ENCODE assay signal across 13 cellular contexts in the genomic region with DNA sequence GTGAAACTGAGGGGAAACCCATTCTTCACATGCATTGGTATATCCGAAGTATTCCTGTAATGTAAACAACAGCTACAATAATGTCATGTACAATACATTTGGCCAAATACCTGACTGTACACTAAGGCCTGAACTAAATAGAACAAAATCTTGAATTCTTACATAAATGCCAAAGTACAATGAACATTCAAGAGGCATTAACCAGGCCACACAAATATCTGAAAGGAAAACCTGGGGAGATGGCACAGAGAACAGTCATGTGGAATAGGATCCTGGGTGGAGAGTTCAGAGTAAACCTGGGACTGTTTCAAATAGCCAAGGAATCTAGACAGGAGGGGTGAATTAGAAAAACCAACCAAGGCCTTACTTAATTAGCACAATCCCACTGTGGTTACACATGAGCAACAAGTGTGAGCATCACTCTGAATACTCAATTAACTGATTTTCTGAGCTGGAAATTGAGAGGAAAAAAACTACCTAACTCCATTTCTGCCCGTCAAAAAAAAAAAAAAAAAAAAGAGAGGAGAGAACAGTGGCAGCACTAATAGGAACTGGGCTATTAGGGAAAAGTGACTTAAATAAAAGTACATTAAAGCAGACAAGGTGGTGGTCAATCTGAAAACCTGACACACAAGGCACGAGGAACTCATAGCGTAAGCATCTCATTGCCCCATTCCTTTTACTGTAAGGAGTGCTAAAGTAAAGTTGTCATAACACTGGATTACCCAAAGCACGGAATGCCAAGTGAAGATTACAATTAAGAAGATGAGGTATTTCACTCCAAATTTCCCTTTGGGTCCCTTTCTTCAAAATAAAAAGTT. TPM values are rescaled to one million over a fixed set of nuclear protein-coding genes. Genes with fewer than 3 reads are reported as not detected.
DNase-seq lines count a peak whose midpoint lies in the region; ATAC-seq and TF ChIP-seq lines count a peak whose summit lies in the region.
"Had no signal": no experiment of that assay in that cellular context is flagged by ENCODE, and none has a peak within 500 bp of the region (broad histone marks: within the 10 kb centered on the region; RNA-seq: fewer than 3 reads in every experiment).

No MANE protein-coding gene starts in this region.

- H3K27me3 Mint-ChIP-seq in CD4-positive, CD25-positive, alpha-beta regulatory T cell: no peaks in the 10 kb centered on the region
- H3K27me3 Mint-ChIP-seq in osteocyte (ENCODE audit: unreplicated experiment): no peaks in the 10 kb centered on the region

- peak overlapping the region; percentile 70 to 97 (median 97) for H3K27ac Mint-ChIP-seq in CD4-positive, CD25-positive, alpha-beta regulatory T cell
- peak overlapping the region; percentile 58 for H3K27ac Mint-ChIP-seq in osteocyte (ENCODE audit: unreplicated experiment)

- POLR2A ChIA-PET in PC-9 (lab: Charles Lee; ENCODE audit: unreplicated experiment): interaction anchor here (0.6 kb wide), 1 partner anchor 550 kb away, joined by 9 read pairs; a partner anchor contains a TSS

- H2AFZ ChIP-seq in PC-9: no peak overlapping the region

- ATAC-seq in CD4-positive, CD25-positive, alpha-beta regulatory T cell (ENCODE audit: low read depth in 2 of 2): no peak
- no peak for ATAC-seq in HG03097 (IDR thresholded peaks at IDR 0.05; ENCODE audit: low FRiP score, unreplicated experiment)
- ATAC-seq: HCT116 had no signal

- no peak overlapping the region for H3K9ac ChIP-seq in endocrine pancreas (ENCODE audit: control insufficient read depth, insufficient read depth, low read length)

- H3K4me3 ChIP-seq in CD4-positive, CD25-positive, alpha-beta regulatory T cell (ENCODE audit: low read depth, low read length): peak overlapping the region; percentile 67
- H3K4me3 ChIP-seq in PC-9 (no peak overlapping the region), endocrine pancreas (ENCODE audit: control insufficient read depth, insufficient read depth, low read length) (peak overlapping the region; percentile 23)

- peaks cover 100% of the 10 kb centered on the region for H3K79me2 ChIP-seq in PC-9 (ENCODE audit: low read depth)

- H3K9me2 ChIP-seq in PC-9 (ENCODE audit: insufficient read depth): no peaks in the 10 kb centered on the region

- peaks cover 25 to 86% (median 69%) of the 10 kb centered on the region in 4 donors for H3K4me1 Mint-ChIP-seq in CD4-positive, CD25-positive, alpha-beta regulatory T cell
- peaks cover 70% of the 10 kb centered on the region for H3K4me1 Mint-ChIP-seq in osteocyte (ENCODE audit: unreplicated experiment)

- no peaks in the 10 kb centered on the region for H3K9me3 Mint-ChIP-seq in CD4-positive, CD25-positive, alpha-beta regulatory T cell
- no peaks in the 10 kb centered on the region for H3K9me3 Mint-ChIP-seq in osteocyte (ENCODE audit: unreplicated experiment)

- DNase-seq in CD4-positive, CD25-positive, alpha-beta regulatory T cell: no peak
- DNase-seq in PC-9: no peak
- no peak for DNase-seq in osteocyte (ENCODE audit: extremely low spot score, unreplicated experiment)
- no peak for DNase-seq in GM19240 (ENCODE audit: insufficient read length, low spot score)
- DNase-seq in HK-2 (ENCODE audit: unreplicated experiment): no peak
- DNase-seq in DMS153 treated with DMSO at 0.1 percent for 48 hours (lab: John Stamatoyannopoulos, UW; ENCODE audit: unreplicated experiment): no peak
- DNase-seq: activated CD8-positive, alpha-beta memory T cell treated with anti-CD3 and anti-CD28 coated beads, Interleukin-2, amount 50 U/mL, for 4 hours; DMS79; NCI-H187; SHP77 had no signal

- peaks cover 32% of the 10 kb centered on the region for H3K36me3 Mint-ChIP-seq in CD4-positive, CD25-positive, alpha-beta regulatory T cell
- peaks cover 36% of the 10 kb centered on the region for H3K36me3 Mint-ChIP-seq in osteocyte (ENCODE audit: unreplicated experiment)

- no TSS peak for BruUV-seq in PC-9 (replicated peaks; lab: Mats Ljungman, UMichigan)

- no peak overlapping the region for H3K4me2 ChIP-seq in PC-9

- intact Hi-C loops in PC-9 (cut with micrococcal nuclease; ENCODE audit: unreplicated experiment): no loop called here

- peak overlapping the region; percentile 4 to 65 (median 38) for H3K4me3 Mint-ChIP-seq in CD4-positive, CD25-positive, alpha-beta regulatory T cell
- H3K4me3 Mint-ChIP-seq in osteocyte (ENCODE audit: unreplicated experiment): no peak overlapping the region

- TF ChIP-seq CTCF in PC-9 (conservative IDR thresholded peaks at IDR 0.05) (no peak), osteocyte (IDR thresholded peaks at IDR 0.05) (no peak)

- H3F3A ChIP-seq in PC-9 (ENCODE audit: insufficient read depth, low read depth): peaks cover 32% of the 10 kb centered on the region; the same call in 1 of the 2 replicates

- peaks cover 39% of the 10 kb centered on the region for H3K36me3 ChIP-seq in CD4-positive, CD25-positive, alpha-beta regulatory T cell (ENCODE audit: control insufficient read depth, insufficient read depth, low read length)
- peaks cover 38% of the 10 kb centered on the region for H3K36me3 ChIP-seq in PC-9 (ENCODE audit: low read depth)
- no peaks in the 10 kb centered on the region for H3K36me3 ChIP-seq in endocrine pancreas (ENCODE audit: control insufficient read depth, insufficient read depth, low read length)

- no peaks in the 10 kb centered on the region for H3K9me3 ChIP-seq in CD4-positive, CD25-positive, alpha-beta regulatory T cell (ENCODE audit: control insufficient read depth in 2 of 2, low read length in 2 of 2)
- H3K9me3 ChIP-seq in PC-9 (ENCODE audit: insufficient read depth, low read depth): no peaks in the 10 kb centered on the region
- no peaks in the 10 kb centered on the region for H3K9me3 ChIP-seq in endocrine pancreas (ENCODE audit: control insufficient read depth, low read length)

- peak overlapping the region; percentile 71 for H3K27ac ChIP-seq in CD4-positive, CD25-positive, alpha-beta regulatory T cell (ENCODE audit: insufficient read depth, low read length, poor library complexity, severe bottlenecking)
- peak overlapping the region; percentile 27 for H3K27ac ChIP-seq in PC-9

- CTCF ChIA-PET in PC-9 (lab: Charles Lee): no interaction called here

- H3K4me1 ChIP-seq in CD4-positive, CD25-positive, alpha-beta regulatory T cell (ENCODE audit: control insufficient read depth, insufficient read depth, low read length, poor library complexity, severe bottlenecking): peaks cover 60% of the 10 kb centered on the region
- peaks cover 9% of the 10 kb centered on the region for H3K4me1 ChIP-seq in PC-9 (replicated peaks; ENCODE audit: insufficient read depth)
- peaks cover 17% of the 10 kb centered on the region for H3K4me1 ChIP-seq in endocrine pancreas (ENCODE audit: control insufficient read depth, insufficient read depth, low read length)

- H4K20me1 ChIP-seq in PC-9 (ENCODE audit: insufficient read depth): peaks cover 88% of the 10 kb centered on the region

- no peaks in the 10 kb centered on the region for H3K27me3 ChIP-seq in CD4-positive, CD25-positive, alpha-beta regulatory T cell (ENCODE audit: control insufficient read depth, insufficient read depth, low read length)
- H3K27me3 ChIP-seq in PC-9 (ENCODE audit: insufficient read depth, low read depth) (no peaks in the 10 kb centered on the region), endocrine pancreas (ENCODE audit: control insufficient read depth, insufficient read depth, low read length) (no peaks in the 10 kb centered on the region)

RNA-seq across cellular contexts. Expression of a gene that starts 10.9 kb away (rescaled TPM):
- total RNA-seq in CD4-positive, CD25-positive, alpha-beta regulatory T cell: 71.9 TPM
- 10 to 100 TPM; 71.9 to 82.8 (median 78.9) TPM for polyA plus RNA-seq in CD4-positive, CD25-positive, alpha-beta regulatory T cell
- total RNA-seq in PC-9 (2021) (97.7 and 116 TPM in 2 replicates), osteocyte (140 and 147 TPM in 2 replicates)

RNA-seq across cellular contexts. Expression of a gene that starts 11.1 kb away (rescaled TPM):
- total RNA-seq in CD4-positive, CD25-positive, alpha-beta regulatory T cell: 19.2 TPM
- 10 to 100 TPM; 10.6 to 18.8 (median 14.3) TPM for polyA plus RNA-seq in CD4-positive, CD25-positive, alpha-beta regulatory T cell
- total RNA-seq in PC-9 (2021) (31.3 and 42.8 TPM in 2 replicates), osteocyte (38.5 and 40.5 TPM in 2 replicates)
